19 cellular contexts compared by ENCODE assay signal in the genomic region with DNA sequence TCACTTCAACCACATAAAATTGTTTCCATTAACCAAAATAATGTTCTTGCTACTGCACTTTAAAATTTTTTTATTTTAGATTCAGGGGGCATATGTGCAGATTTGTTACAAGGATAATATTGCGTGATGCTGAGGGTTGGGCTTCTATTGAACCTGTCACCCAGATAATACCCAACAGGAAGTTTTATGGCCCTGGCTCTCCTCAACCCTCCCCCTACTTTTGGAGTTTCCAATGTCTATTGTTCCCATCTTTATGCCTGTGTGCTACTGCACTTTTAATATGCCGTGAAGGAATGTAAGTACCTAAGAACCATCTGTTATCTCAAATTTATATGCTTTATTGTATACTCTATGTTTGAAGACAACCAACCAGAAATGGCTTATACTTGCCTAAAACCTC. TPM values are rescaled to one million over a fixed set of nuclear protein-coding genes. Genes with fewer than 3 reads are reported as not detected.
DNase-seq lines count a peak whose midpoint lies in the region; ATAC-seq and TF ChIP-seq lines count a peak whose summit lies in the region.
"Had no signal": no experiment of that assay in that cellular context is flagged by ENCODE, and none has a peak within 500 bp of the region (broad histone marks: within the 10 kb centered on the region; RNA-seq: fewer than 3 reads in every experiment).

No MANE protein-coding gene starts in this region.

- DNase-seq in HAP-1 (ENCODE audit: low spot score in 2 of 2) (peak; percentile 53 to 80), NCI-H69 (lab: John Stamatoyannopoulos, UW) (peak; percentile 2), SJCRH30 (peak; percentile 25 to 71), BE2C (no peak)
- DNase-seq in activated CD4-positive, alpha-beta memory T cell treated with anti-CD3 and anti-CD28 coated beads for 36 hours = no peak
- DNase-seq: CD4-positive, alpha-beta T cell; CD8-positive, alpha-beta memory T cell; DMS 273 treated with DMSO at 0.1 percent for 48 hours; DMS79; EL; GDM1; GM23248; H7 had no signal

- TF ChIP-seq CTCF in BE2C (IDR thresholded peaks at IDR 0.05; ENCODE audit: low read depth, low read length) = no peak

- intact Hi-C loops in activated CD4-positive, alpha-beta memory T cell treated with anti-CD3 and anti-CD28 coated beads for 36 hours (cut with micrococcal nuclease) = no loop called here

- no peaks in the 10 kb centered on the region for H3K27me3 ChIP-seq in HAP-1 (ENCODE audit: low read depth)
- no peaks in the 10 kb centered on the region for H3K27me3 ChIP-seq in SJCRH30
- no peaks in the 10 kb centered on the region for H3K27me3 ChIP-seq in BE2C
- H3K27me3 ChIP-seq: BLaER1 treated with 17β-estradiol and CSF1 and Interleukin-3, amounts not matched to agents 10 nM and 100 nM had no signal

- H3K9me3 ChIP-seq in HAP-1 (no peaks in the 10 kb centered on the region), SJCRH30 (replicated peaks) (peaks cover 11% of the 10 kb centered on the region), BE2C (no peaks in the 10 kb centered on the region)

- CTCF ChIA-PET in activated CD4-positive, alpha-beta memory T cell treated with anti-CD3 and anti-CD28 coated beads for 36 hours (lab: Charles Lee) = no interaction called here

- POLR2A ChIA-PET in activated CD4-positive, alpha-beta memory T cell treated with anti-CD3 and anti-CD28 coated beads for 36 hours (lab: Charles Lee) = no interaction called here

- H3K36me3 ChIP-seq in HAP-1 (replicated peaks) = no peaks in the 10 kb centered on the region
- peaks cover 10% of the 10 kb centered on the region for H3K36me3 ChIP-seq in SJCRH30
- no peaks in the 10 kb centered on the region for H3K36me3 ChIP-seq in BE2C

- ATAC-seq in GM19455 (IDR thresholded peaks at IDR 0.05; ENCODE audit: unreplicated experiment) = no peak
- ATAC-seq: HCT116 had no signal

- H3K36me3 Mint-ChIP-seq in activated CD4-positive, alpha-beta memory T cell treated with anti-CD3 and anti-CD28 coated beads for 36 hours = peaks cover 28% of the 10 kb centered on the region

- peaks cover 8% of the 10 kb centered on the region for H3K9me3 Mint-ChIP-seq in activated CD4-positive, alpha-beta memory T cell treated with anti-CD3 and anti-CD28 coated beads for 36 hours
- H3K9me3 Mint-ChIP-seq: CD4-positive, alpha-beta T cell had no signal

- H3K4me1 Mint-ChIP-seq in activated CD4-positive, alpha-beta memory T cell treated with anti-CD3 and anti-CD28 coated beads for 36 hours (ENCODE audit: low read depth) = no peaks in the 10 kb centered on the region
- H3K4me1 Mint-ChIP-seq: B cell; CD14-positive monocyte; CD8-positive, alpha-beta memory T cell had no signal

- no peaks in the 10 kb centered on the region for H3K27me3 Mint-ChIP-seq in activated CD4-positive, alpha-beta memory T cell treated with anti-CD3 and anti-CD28 coated beads for 36 hours
- H3K27me3 Mint-ChIP-seq: B cell; CD4-positive, alpha-beta T cell; CD8-positive, alpha-beta memory T cell had no signal

- H3K4me1 ChIP-seq in HAP-1 (peaks cover 14% of the 10 kb centered on the region), SJCRH30 (peaks cover 15% of the 10 kb centered on the region), BE2C (no peaks in the 10 kb centered on the region)
- H3K4me1 ChIP-seq: BLaER1 treated with 17β-estradiol and CSF1 and Interleukin-3, amounts not matched to agents 10 nM and 100 nM had no signal

- H3K4me3 ChIP-seq in HAP-1 (no peak overlapping the region), SJCRH30 (no peak overlapping the region), BE2C (ENCODE audit: low read depth, low read length) (no peak overlapping the region)
- H3K4me3 ChIP-seq: BLaER1 treated with 17β-estradiol and CSF1 and Interleukin-3, amounts not matched to agents 10 nM and 100 nM; GM23248 had no signal

- H3K27ac Mint-ChIP-seq in activated CD4-positive, alpha-beta memory T cell treated with anti-CD3 and anti-CD28 coated beads for 36 hours = no peak overlapping the region
- H3K27ac Mint-ChIP-seq: B cell; CD14-positive monocyte; CD4-positive, alpha-beta T cell; CD8-positive, alpha-beta memory T cell had no signal

- peak overlapping the region; percentile 61 for H3K27ac ChIP-seq in SJCRH30
- H3K27ac ChIP-seq: 22Rv1; BLaER1 treated with 17β-estradiol and CSF1 and Interleukin-3, amounts not matched to agents 10 nM and 100 nM; GM23248 had no signal

- in situ Hi-C loops in HAP-1 (cut with MboI; ENCODE audit: low sequenced_read_pairs) = no loop called here

- H3K4me3 Mint-ChIP-seq in activated CD4-positive, alpha-beta memory T cell treated with anti-CD3 and anti-CD28 coated beads for 36 hours = no peak overlapping the region
- H3K4me3 Mint-ChIP-seq: B cell; CD14-positive monocyte; CD4-positive, alpha-beta T cell; CD8-positive, alpha-beta memory T cell had no signal

RNA-seq across cellular contexts. Expression of gene IMPG2, which starts 42.0 kb away (rescaled TPM):
- total RNA-seq in SJCRH30 (2014; rRNA removed; shearing (Covaris generic)) = 0.08 and 0.20 TPM in 2 replicates
- 0.05 TPM for polyA plus RNA-seq in BE2C (2012; ENCODE audit: insufficient read depth, insufficient read length, low read depth)
- under 1 TPM; 0.10 to 0.12 TPM for total RNA-seq in activated CD4-positive, alpha-beta memory T cell treated with anti-CD3 and anti-CD28 coated beads for 36 hours
- polyA plus RNA-seq: CD8-positive, alpha-beta memory T cell; GM23248 had no signal

Comparison
In these comparisons a context has a peak if more than half of its experiments do, and no peak if none do; other contexts are left out.
1. DNase-seq: peak in HAP-1 (2 of 2), NCI-H69 (single experiment) and SJCRH30 (2 of 2); none in BE2C (single experiment) and activated CD4-positive, alpha-beta memory T cell treated with anti-CD3 and anti-CD28 coated beads for 36 hours (single experiment).